ENCODE assay signal across 8 cellular contexts in the genomic region with DNA sequence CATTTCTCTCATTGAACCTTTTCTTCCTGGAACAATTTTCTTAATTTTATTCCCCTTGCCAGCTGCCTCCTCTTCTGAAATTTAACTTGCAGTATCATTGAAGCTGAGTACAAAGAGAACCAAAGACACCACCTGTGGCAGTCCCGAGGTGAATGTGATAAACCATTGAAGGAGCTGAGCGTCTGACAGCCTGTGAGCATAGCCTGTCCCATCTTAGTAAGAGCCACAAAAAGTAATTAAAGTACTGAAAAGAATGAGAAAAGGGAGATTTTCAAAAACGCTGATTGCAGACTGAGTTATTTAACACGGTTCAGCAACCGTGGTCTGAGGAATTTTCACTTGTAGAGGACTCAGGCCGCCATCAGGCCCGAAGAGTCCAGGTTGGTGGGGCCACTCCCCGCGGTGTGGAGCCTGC. TPM values are rescaled to one million over a fixed set of nuclear protein-coding genes. Genes with fewer than 3 reads are reported as not detected.
DNase-seq lines count a peak whose midpoint lies in the region; ATAC-seq and TF ChIP-seq lines count a peak whose summit lies in the region.

No MANE protein-coding gene starts in this region.

- H3K9me3 ChIP-seq in cardiac muscle cell (ENCODE audit: low read depth) (no peaks in the 10 kb centered on the region), lower lobe of right lung (no peaks in the 10 kb centered on the region), tibial nerve (no peaks in the 10 kb centered on the region)

- intact Hi-C loops in left ventricle myocardium superior (cut with micrococcal nuclease), result no loop called here
- intact Hi-C loops in lower lobe of right lung (cut with DNase I), result no loop called here

- no peaks in the 10 kb centered on the region for H3K27me3 Mint-ChIP-seq in activated naive CD8-positive, alpha-beta T cell

- CTCF ChIA-PET in GM10248 (lab: Yijun Ruan, JAX), result interaction anchor here (1.1 to 2.9 kb wide), 4 partner anchors 11 to 164 kb away, joined by 3 to 31 read pairs (median 4); no protein-coding TSS in a partner anchor

- DNase-seq in cardiac muscle cell (ENCODE audit: low read depth in 1 of 2, low spot score in 1 of 2), result no peak
- DNase-seq in left ventricle myocardium superior, result no peak
- no peak for DNase-seq in lower lobe of right lung
- DNase-seq in tibial nerve (ENCODE audit: low spot score in 2 of 2), result no peak
- no peak for DNase-seq in GM10266 (ENCODE audit: extremely low spot score)
- DNase-seq in GM10248 (ENCODE audit: extremely low spot score), result no peak

- H3K27me3 ChIP-seq in cardiac muscle cell, result no peaks in the 10 kb centered on the region
- no peaks in the 10 kb centered on the region for H3K27me3 ChIP-seq in lower lobe of right lung (ENCODE audit: low read depth)
- H3K27me3 ChIP-seq in tibial nerve, result no peaks in the 10 kb centered on the region

- H3K36me3 ChIP-seq in cardiac muscle cell (no peaks in the 10 kb centered on the region), lower lobe of right lung (no peaks in the 10 kb centered on the region), tibial nerve (peaks cover 0 to 8% (median 0%) of the 10 kb centered on the region in 3 donors)

- ATAC-seq in left ventricle myocardium superior, result no peak
- ATAC-seq in lower lobe of right lung, result no peak
- ATAC-seq in HG03521 (IDR thresholded peaks at IDR 0.05; ENCODE audit: unreplicated experiment), result no peak

- WGBS in tibial nerve, 2 donors, result 52 to 61% methylated on average over 9 of the region's 9 CpGs

- POLR2A ChIA-PET in GM10248 (lab: Yijun Ruan, JAX), result interaction anchor here (0.7 kb wide), 1 partner anchor 111 kb away, joined by 3 read pairs; no protein-coding TSS in a partner anchor

- TF ChIP-seq CTCF in cardiac muscle cell (IDR thresholded peaks at IDR 0.05; ENCODE audit: low read depth, low read length), result no peak
- TF ChIP-seq CTCF in lower lobe of right lung (IDR thresholded peaks at IDR 0.05), result no peak
- no peak for TF ChIP-seq CTCF in tibial nerve (IDR thresholded peaks at IDR 0.05)
- TF ChIP-seq CTCF in GM10266 (IDR thresholded peaks at IDR 0.05; ENCODE audit: control insufficient read depth, insufficient read depth, low read depth, missing control alignments), result no peak
- TF ChIP-seq CTCF in GM10248 (IDR thresholded peaks at IDR 0.05; ENCODE audit: control extremely low read depth, extremely low read depth, low read depth, missing control alignments), result no peak

- peaks cover 43% of the 10 kb centered on the region for H3K4me1 Mint-ChIP-seq in activated naive CD8-positive, alpha-beta T cell (ENCODE audit: low read depth)

- H3K9me3 Mint-ChIP-seq in activated naive CD8-positive, alpha-beta T cell (ENCODE audit: low read depth), result no peaks in the 10 kb centered on the region

- no peaks in the 10 kb centered on the region for H3K36me3 Mint-ChIP-seq in activated naive CD8-positive, alpha-beta T cell

- peak overlapping the region; percentile 93 for H3K4me3 Mint-ChIP-seq in activated naive CD8-positive, alpha-beta T cell

- H3K4me1 ChIP-seq in cardiac muscle cell (ENCODE audit: low read depth), result peaks cover 11% of the 10 kb centered on the region
- H3K4me1 ChIP-seq in lower lobe of right lung, result peaks cover 27% of the 10 kb centered on the region
- peaks cover 0 to 15% (median 6%) of the 10 kb centered on the region in 4 donors for H3K4me1 ChIP-seq in tibial nerve

- H3K27ac ChIP-seq in cardiac muscle cell (peak overlapping the region; percentile 71), lower lobe of right lung (peak overlapping the region; percentile 86), tibial nerve (peak overlapping the region in 3 of 4 donors; percentile 80 to 90 (median 83))

- TF ChIP-seq EP300 in tibial nerve (IDR thresholded peaks at IDR 0.05), result no peak

- H3K4me3 ChIP-seq in cardiac muscle cell, result no peak overlapping the region
- H3K4me3 ChIP-seq in lower lobe of right lung, result no peak overlapping the region
- no peak overlapping the region for H3K4me3 ChIP-seq in tibial nerve

- peak overlapping the region; percentile 96 for H3K27ac Mint-ChIP-seq in activated naive CD8-positive, alpha-beta T cell

- no peak for TF ChIP-seq POLR2A in tibial nerve (IDR thresholded peaks at IDR 0.05)

RNA-seq across cellular contexts. Expression of a gene that starts 27.2 kb away (rescaled TPM):
- total RNA-seq in cardiac muscle cell (0.99 TPM in 1 of 2 replicates, not detected in the other), left ventricle myocardium superior (3.8 TPM), lower lobe of right lung (16.6 TPM), tibial nerve (10 to 100 TPM in 2 of 4 donors, 1 to 10 TPM in 2; 2.4 to 13.8 (median 7.4) TPM)
- not detected in 2 replicates for polyA plus RNA-seq in cardiac muscle cell

RNA-seq across cellular contexts. Expression of a gene that starts 40.0 kb away (rescaled TPM):
- total RNA-seq in cardiac muscle cell, result 101 and 123 TPM in 2 replicates
- 164 and 178 TPM in 2 replicates for polyA plus RNA-seq in cardiac muscle cell
- 364 TPM for total RNA-seq in left ventricle myocardium superior
- total RNA-seq in lower lobe of right lung, result 105 TPM
- total RNA-seq in tibial nerve, result 100 to 1,000 TPM; 124 to 230 (median 197) TPM

RNA-seq across cellular contexts. Expression of a gene that starts 55.7 kb away (rescaled TPM):
- total RNA-seq in cardiac muscle cell (23.5 and 25.1 TPM in 2 replicates), left ventricle myocardium superior (68.6 TPM), lower lobe of right lung (29.6 TPM), tibial nerve (10 to 100 TPM; 14.0 to 45.0 (median 34.2) TPM)
- polyA plus RNA-seq in cardiac muscle cell, result 25.3 and 33.6 TPM in 2 replicates

RNA-seq across cellular contexts. Expression of a gene that starts 55.9 kb away (rescaled TPM):
- total RNA-seq in cardiac muscle cell, result 47.6 and 62.0 TPM in 2 replicates
- polyA plus RNA-seq in cardiac muscle cell, result 77.9 and 83.0 TPM in 2 replicates
- total RNA-seq in left ventricle myocardium superior, result 21.0 TPM
- total RNA-seq in lower lobe of right lung, result 31.6 TPM
- 10 to 100 TPM; 27.8 to 50.2 (median 30.8) TPM for total RNA-seq in tibial nerve
